In the genomic region with DNA sequence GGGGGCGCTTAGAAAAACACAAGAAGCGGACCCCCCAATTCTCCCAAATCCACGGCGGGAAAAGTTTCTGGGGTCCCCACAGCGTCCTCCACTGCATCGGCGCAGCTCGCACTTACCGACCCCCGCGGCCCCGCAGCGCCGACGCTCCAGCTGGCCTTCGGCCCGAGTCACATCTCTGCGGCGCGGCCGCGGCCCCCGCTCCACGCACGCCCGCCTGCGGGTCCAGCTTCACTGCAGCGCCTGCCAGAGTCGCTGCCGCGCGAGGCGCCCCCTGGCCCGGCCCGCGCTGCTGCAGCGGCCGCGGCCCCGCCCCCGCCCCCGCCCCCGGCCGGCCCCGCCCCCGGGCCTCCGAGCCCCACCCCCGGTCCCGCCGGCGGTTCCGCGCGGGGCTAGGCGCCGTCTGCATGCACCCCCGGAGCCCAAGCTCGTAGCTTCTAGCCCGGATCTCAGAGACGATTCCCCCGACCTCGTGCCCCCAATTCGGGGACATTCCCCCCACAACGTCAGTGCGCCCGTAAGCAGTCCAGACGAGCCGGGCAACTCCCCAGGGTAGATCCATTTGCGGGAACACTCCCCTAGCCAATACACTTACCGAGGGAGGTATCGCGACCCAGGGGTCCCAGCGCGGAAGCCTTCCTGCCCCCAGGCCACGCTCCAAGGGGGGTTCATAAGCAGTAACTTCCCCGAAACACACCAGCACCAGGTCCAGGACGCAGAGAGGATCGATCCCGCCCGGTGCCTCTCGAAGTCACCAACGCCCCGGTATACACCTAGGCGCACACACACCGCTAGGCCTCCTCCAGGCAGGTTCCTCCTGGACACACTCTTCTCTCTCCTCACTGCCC, we compare ENCODE assay signal across 9 cellular contexts. TPM values are rescaled to one million over a fixed set of nuclear protein-coding genes. Genes with fewer than 3 reads are reported as not detected.
A peak's percentile ranks its signal among the peaks of the same experiment; 100 is the strongest.
DNase-seq lines count a peak whose midpoint lies in the region; TF ChIP-seq lines count a peak whose summit lies in the region.
"Had no signal": no experiment of that assay in that cellular context is flagged by ENCODE, and none has a peak within 500 bp of the region (broad histone marks: within the 10 kb centered on the region; RNA-seq: fewer than 3 reads in every experiment).

A gene with protein sequence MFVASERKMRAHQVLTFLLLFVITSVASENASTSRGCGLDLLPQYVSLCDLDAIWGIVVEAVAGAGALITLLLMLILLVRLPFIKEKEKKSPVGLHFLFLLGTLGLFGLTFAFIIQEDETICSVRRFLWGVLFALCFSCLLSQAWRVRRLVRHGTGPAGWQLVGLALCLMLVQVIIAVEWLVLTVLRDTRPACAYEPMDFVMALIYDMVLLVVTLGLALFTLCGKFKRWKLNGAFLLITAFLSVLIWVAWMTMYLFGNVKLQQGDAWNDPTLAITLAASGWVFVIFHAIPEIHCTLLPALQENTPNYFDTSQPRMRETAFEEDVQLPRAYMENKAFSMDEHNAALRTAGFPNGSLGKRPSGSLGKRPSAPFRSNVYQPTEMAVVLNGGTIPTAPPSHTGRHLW (minus strand): TSS at position 238 of the 845 bp plus-strand sequence. CDS start 12,003 bp downstream, outside the sequence.

- peaks cover 20% of the 10 kb centered on the region for H3K4me1 Mint-ChIP-seq in type B pancreatic cell (ENCODE audit: unreplicated experiment)

- no peak for TF ChIP-seq CTCF in OCI-LY3 (IDR thresholded peaks at IDR 0.05; ENCODE audit: low read depth, low read length)
- peak; percentile 24 for TF ChIP-seq CTCF in type B pancreatic cell (conservative IDR thresholded peaks at IDR 0.05)

- peak within 1 kb of the TSS; percentile 36 for H3K27ac Mint-ChIP-seq in type B pancreatic cell

- no peaks in the 10 kb centered on the region for H3K36me3 ChIP-seq in OCI-LY3 (replicated peaks; ENCODE audit: low read depth, low read length)
- no peaks in the 10 kb centered on the region for H3K36me3 ChIP-seq in neuron (ENCODE audit: insufficient read depth, low read length)

- H3K27ac ChIP-seq in OCI-LY3 (ENCODE audit: low read length), result peak within 1 kb of the TSS; percentile 25; the same call in 1 of the 2 replicates

- H3K9me3 Mint-ChIP-seq in type B pancreatic cell, result no peaks in the 10 kb centered on the region

- DNase-seq in NCI-H1694 treated with DMSO at 0.1 percent for 48 hours (lab: John Stamatoyannopoulos, UW), result peak; percentile 9
- no peak for DNase-seq in NCI-H1694 (lab: John Stamatoyannopoulos, UW)
- peak; percentile 44 for DNase-seq in activated naive CD4-positive, alpha-beta T cell treated with Interleukin-2 at 50 U/mL for 16 hours
- peak; percentile 84 for DNase-seq in globus pallidus (ENCODE audit: low spot score)
- peak; percentile 74 for DNase-seq in type B pancreatic cell (ENCODE audit: extremely low spot score, unreplicated experiment)
- no peak for DNase-seq in MV-4-11 (lab: John Stamatoyannopoulos, UW)
- DNase-seq: DND-41 had no signal

- H3K9ac ChIP-seq in OCI-LY3 (ENCODE audit: low read length), result peak within 1 kb of the TSS; percentile 71

- peaks cover 14% of the 10 kb centered on the region for H3K27me3 Mint-ChIP-seq in type B pancreatic cell

- H3K4me1 ChIP-seq in OCI-LY3 (ENCODE audit: low read length), result peaks cover 31% of the 10 kb centered on the region
- H3K4me1 ChIP-seq in neuron (ENCODE audit: insufficient read depth, low read length), result peaks cover 21% of the 10 kb centered on the region

- H4K20me1 ChIP-seq in OCI-LY3 (ENCODE audit: insufficient read depth, low read length), result no peaks in the 10 kb centered on the region

- H2AFZ ChIP-seq in OCI-LY3 (ENCODE audit: low read depth, low read length) (peak within 1 kb of the TSS; percentile 43; the same call in 1 of the 2 replicates), neuron (ENCODE audit: low read depth, low read length) (peak within 1 kb of the TSS; percentile 52)

- H3K4me3 Mint-ChIP-seq in type B pancreatic cell, result peak within 1 kb of the TSS; percentile 90

- H3K9me3 ChIP-seq in OCI-LY3 (ENCODE audit: insufficient read depth, low read length) (no peaks in the 10 kb centered on the region), neuron (ENCODE audit: low read length) (peaks cover 4% of the 10 kb centered on the region)

- peak within 1 kb of the TSS; percentile 51 for H3K4me2 ChIP-seq in OCI-LY3 (ENCODE audit: low read length)

- H3K4me3 ChIP-seq in OCI-LY3 (ENCODE audit: low read length) (peak within 1 kb of the TSS; percentile 77), neuron (ENCODE audit: low read length) (peak within 1 kb of the TSS; percentile 84)

- peaks cover 7% of the 10 kb centered on the region for H3K36me3 Mint-ChIP-seq in type B pancreatic cell

- peaks cover 24% of the 10 kb centered on the region; the same call in 1 of the 2 replicates for H3K79me2 ChIP-seq in OCI-LY3 (ENCODE audit: low read length)

- H3K27me3 ChIP-seq in OCI-LY3 (ENCODE audit: low read depth, low read length), result no peaks in the 10 kb centered on the region
- no peaks in the 10 kb centered on the region for H3K27me3 ChIP-seq in neuron (ENCODE audit: insufficient read depth, low read length)

RNA-seq across cellular contexts. Expression of the gene that starts here (rescaled TPM):
- 25.8 and 53.8 TPM in 2 replicates for total RNA-seq in type B pancreatic cell (ENCODE audit: low replicate concordance)

Comparison
In these comparisons a context has a peak if more than half of its experiments do, and no peak if none do; other contexts are left out.
1. DNase-seq: peak in NCI-H1694 treated with DMSO at 0.1 percent for 48 hours (single experiment), activated naive CD4-positive, alpha-beta T cell treated with Interleukin-2 at 50 U/mL for 16 hours (single experiment), globus pallidus (single experiment) and type B pancreatic cell (single experiment); none in NCI-H1694 (single experiment) and MV-4-11 (single experiment).